In the genomic region with DNA sequence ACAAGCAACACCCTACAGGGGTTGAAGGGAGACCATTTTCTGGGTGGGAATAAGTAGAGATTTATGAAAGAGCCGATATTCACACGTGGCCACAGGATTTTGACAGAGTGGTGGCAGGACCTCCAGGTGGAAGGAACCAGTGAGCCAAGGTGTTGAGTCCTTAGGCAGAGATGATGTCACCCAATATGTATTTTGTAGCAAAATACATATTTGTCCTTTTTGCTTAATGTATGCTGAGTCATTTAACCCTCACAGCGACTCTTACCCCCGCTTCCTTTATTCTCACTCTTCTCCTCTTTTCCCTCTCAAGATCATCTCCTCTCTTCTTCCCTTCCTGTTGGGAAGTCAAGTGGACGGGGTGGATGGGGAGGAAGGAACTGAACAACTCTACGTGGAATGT, we compare ENCODE assay signal across 15 cellular contexts.
DNase-seq lines count a peak whose midpoint lies in the region; ATAC-seq and TF ChIP-seq lines count a peak whose summit lies in the region.
"Had no signal": no experiment of that assay in that cellular context is flagged by ENCODE, and none has a peak within 500 bp of the region (broad histone marks: within the 10 kb centered on the region; RNA-seq: fewer than 3 reads in every experiment).

No MANE protein-coding gene starts in this region.

- DNase-seq in HFFc6, result no peak
- DNase-seq in chondrocyte (ENCODE audit: low spot score), result no peak
- DNase-seq in vagina (ENCODE audit: extremely low spot score in 2 of 2), result no peak
- no peak for DNase-seq in stimulated activated CD4-positive, alpha-beta T cell treated with anti-CD3 and anti-CD28 coated beads, Interleukin-15, amount 100 ng/mL, for 24 hours
- DNase-seq: NCI-H1105 treated with DMSO at 0.1 percent for 48 hours, occipital lobe had no signal

- H3K27ac Mint-ChIP-seq in HFFc6, result peak overlapping the region; percentile 95
- peak overlapping the region; percentile 25 for H3K27ac Mint-ChIP-seq in chondrocyte (ENCODE audit: unreplicated experiment)
- H3K27ac Mint-ChIP-seq in nephron, result peak overlapping the region; percentile 83 to 92 (median 89)
- H3K27ac Mint-ChIP-seq: B cell; memory B cell; T-helper 1 cell treated with Interleukin-12 subunit alpha and Interleukin-12 subunit beta and Interleukin-4 antibody, amounts not matched to agents 30 μg/mL and 1 μg/mL, for 36 hours had no signal

- H3K4me1 ChIP-seq in ACC112 (ENCODE audit: control insufficient read depth, insufficient read depth, low read length, unreplicated experiment), result peaks cover 78% of the 10 kb centered on the region
- peaks cover 21% of the 10 kb centered on the region for H3K4me1 ChIP-seq in vagina

- H3K4me1 Mint-ChIP-seq in HFFc6 (ENCODE audit: low read depth) (peaks cover 74% of the 10 kb centered on the region), chondrocyte (ENCODE audit: low read depth) (peaks cover 55% of the 10 kb centered on the region), nephron (peaks cover 40% of the 10 kb centered on the region)
- H3K4me1 Mint-ChIP-seq: memory B cell had no signal

- H3K4me3 Mint-ChIP-seq in HFFc6 (peak overlapping the region; percentile 71), chondrocyte (ENCODE audit: unreplicated experiment) (no peak overlapping the region), nephron (peak overlapping the region in 1 of 3 experiments; percentile 32)
- H3K4me3 Mint-ChIP-seq: B cell; memory B cell; T-helper 1 cell treated with Interleukin-12 subunit alpha and Interleukin-12 subunit beta and Interleukin-4 antibody, amounts not matched to agents 30 μg/mL and 1 μg/mL, for 36 hours had no signal

- peaks cover 4% of the 10 kb centered on the region for H3K79me2 ChIP-seq in ACC112 (ENCODE audit: control insufficient read depth, insufficient read depth, low read length, unreplicated experiment)

- peak overlapping the region; percentile 42 for H2AFZ ChIP-seq in ACC112 (ENCODE audit: low read length, unreplicated experiment)

- H3K36me3 ChIP-seq in ACC112 (ENCODE audit: insufficient read depth, low read length), result no peaks in the 10 kb centered on the region
- no peaks in the 10 kb centered on the region for H3K36me3 ChIP-seq in vagina

- H3K27ac ChIP-seq in ACC112 (ENCODE audit: low read depth, low read length) (peak overlapping the region; percentile 98), vagina (no peak overlapping the region)

- peak overlapping the region; percentile 32; the same call in 1 of the 2 replicates for H3K4me3 ChIP-seq in ACC112 (ENCODE audit: low read depth, low read length)
- H3K4me3 ChIP-seq in vagina, result no peak overlapping the region
- H3K4me3 ChIP-seq: GM12878 had no signal

- no peaks in the 10 kb centered on the region for H3K27me3 ChIP-seq in ACC112 (ENCODE audit: insufficient read depth, low read length)
- no peaks in the 10 kb centered on the region for H3K27me3 ChIP-seq in vagina

- H3K9me3 Mint-ChIP-seq in HFFc6, result 0 out of 2 replicates have a peak, but pooled peaks cover 3% of the 10 kb centered on the region
- H3K9me3 Mint-ChIP-seq in chondrocyte (ENCODE audit: low read depth), result peaks cover 4% of the 10 kb centered on the region
- no peaks in the 10 kb centered on the region for H3K9me3 Mint-ChIP-seq in nephron
- H3K9me3 Mint-ChIP-seq: activated naive CD4-positive, alpha-beta T cell treated with anti-CD3 and anti-CD28 coated beads, Interleukin-2, amount 50 U/mL, for 72 hours; memory B cell; T-helper 1 cell treated with Interleukin-12 subunit alpha and Interleukin-12 subunit beta and Interleukin-4 antibody, amounts not matched to agents 30 μg/mL and 1 μg/mL, for 36 hours had no signal

- H3K27me3 Mint-ChIP-seq in HFFc6 (ENCODE audit: insufficient read depth) (peaks cover 1% of the 10 kb centered on the region; the same call in 1 of the 2 replicates), chondrocyte (ENCODE audit: low read depth) (no peaks in the 10 kb centered on the region), nephron (ENCODE audit: low read depth) (peaks cover 7% of the 10 kb centered on the region)

- ATAC-seq in HG02571 (IDR thresholded peaks at IDR 0.05; ENCODE audit: unreplicated experiment) (no peak), HG03354 (IDR thresholded peaks at IDR 0.05; ENCODE audit: poor library complexity, severe bottlenecking, unreplicated experiment) (no peak)
- ATAC-seq: activated naive CD4-positive, alpha-beta T cell treated with anti-CD3 and anti-CD28 coated beads, Interleukin-2, amount 50 U/mL, for 72 hours; GM12878 had no signal

- H3K36me3 Mint-ChIP-seq in HFFc6 (ENCODE audit: low read depth), result no peaks in the 10 kb centered on the region
- H3K36me3 Mint-ChIP-seq in chondrocyte (ENCODE audit: low read depth), result no peaks in the 10 kb centered on the region
- no peaks in the 10 kb centered on the region for H3K36me3 Mint-ChIP-seq in nephron (ENCODE audit: low read depth)
- H3K36me3 Mint-ChIP-seq: activated naive CD4-positive, alpha-beta T cell treated with anti-CD3 and anti-CD28 coated beads, Interleukin-2, amount 50 U/mL, for 72 hours; memory B cell had no signal

- TF ChIP-seq CTCF in HFFc6 (IDR thresholded peaks at IDR 0.05) (no peak), chondrocyte (IDR thresholded peaks at IDR 0.05) (no peak), nephron (IDR thresholded peaks at IDR 0.05; ENCODE audit: unreplicated experiment in 3 of 3) (no peak), vagina (IDR thresholded peaks at IDR 0.05) (no peak)

- H3K9me3 ChIP-seq in vagina, result no peaks in the 10 kb centered on the region

- no peak for TF ChIP-seq POLR2A in vagina (IDR thresholded peaks at IDR 0.05)

- intact Hi-C loops in vagina (cut with DNase I), result no loop called here

Comparison
In these comparisons a context has a peak if more than half of its experiments do, and no peak if none do; other contexts are left out.
1. H3K27ac Mint-ChIP-seq: peak in every context shown above with its lines; median percentile 95 in HFFc6; 89 in nephron; 25 in chondrocyte.